In genomic region chrX:71532753-71533425, GRCh38 we compare ENCODE assay signal across 8 cellular contexts. TPM values are rescaled to one million over a fixed set of nuclear protein-coding genes. Genes with fewer than 3 reads are reported as not detected.
DNase-seq lines count a peak whose midpoint lies in the region; ATAC-seq and TF ChIP-seq lines count a peak whose summit lies in the region.

TSS of gene OGT (plus strand) at chrX:71533104. CDS start at chrX:71533300, 196 bp downstream.

- H3K36me3 ChIP-seq in SU-DHL-6 (ENCODE audit: low read length), result peaks cover 8% of the 10 kb centered on the region; the same call in 1 of the 2 replicates
- no peaks in the 10 kb centered on the region for H3K36me3 ChIP-seq in thoracic aorta

- peak within 1 kb of the TSS; percentile 93 for H3K27ac Mint-ChIP-seq in activated naive CD8-positive, alpha-beta T cell treated with anti-CD3 and anti-CD28 coated beads, Interleukin-2, amount 10 ng/mL, durations not matched to agents 7 days and 5 days
- H3K27ac Mint-ChIP-seq in osteocyte (ENCODE audit: unreplicated experiment), result peak within 1 kb of the TSS; percentile 90

- H4K20me1 ChIP-seq in SU-DHL-6 (ENCODE audit: low read depth, low read length), result peaks cover 20% of the 10 kb centered on the region

- peaks cover 18% of the 10 kb centered on the region for H3K4me1 Mint-ChIP-seq in activated naive CD8-positive, alpha-beta T cell treated with anti-CD3 and anti-CD28 coated beads, Interleukin-2, amount 10 ng/mL, durations not matched to agents 7 days and 5 days
- H3K4me1 Mint-ChIP-seq in osteocyte (ENCODE audit: unreplicated experiment), result peaks cover 28% of the 10 kb centered on the region

- ATAC-seq in HG02678 (IDR thresholded peaks at IDR 0.05; ENCODE audit: unreplicated experiment), result peak; percentile 85
- ATAC-seq in activated naive CD8-positive, alpha-beta T cell treated with anti-CD3 and anti-CD28 coated beads, Interleukin-2, amount 10 ng/mL, durations not matched to agents 7 days and 5 days (ENCODE audit: low read depth), result peak; percentile 79
- ATAC-seq in Right ventricle myocardium inferior, result peak; percentile 96
- peak; percentile 90 for ATAC-seq in thoracic aorta (ENCODE audit: insufficient number of reproducible peaks, low FRiP score, low read depth)

- H3K79me2 ChIP-seq in SU-DHL-6 (ENCODE audit: insufficient read depth, low read length), result peaks cover 50% of the 10 kb centered on the region

- DNase-seq in GM12864 (ENCODE audit: low read depth) (peak; percentile 98), NCI-H1417 (lab: John Stamatoyannopoulos, UW) (peak; percentile 92 to 97 (median 94)), Right ventricle myocardium inferior (ENCODE audit: missing footprints) (peak; percentile 97), osteocyte (ENCODE audit: extremely low spot score, unreplicated experiment) (peak; percentile 96), thoracic aorta (ENCODE audit: low spot score) (peak; percentile 73)
- peak; percentile 83 for DNase-seq in activated naive CD8-positive, alpha-beta T cell treated with anti-CD3 and anti-CD28 coated beads, Interleukin-2, amount 10 ng/mL, durations not matched to agents 7 days and 5 days

- H3K9me3 Mint-ChIP-seq in activated naive CD8-positive, alpha-beta T cell treated with anti-CD3 and anti-CD28 coated beads, Interleukin-2, amount 10 ng/mL, durations not matched to agents 7 days and 5 days, result no peaks in the 10 kb centered on the region
- peaks cover 6% of the 10 kb centered on the region for H3K9me3 Mint-ChIP-seq in osteocyte (ENCODE audit: unreplicated experiment)

- H3K4me3 Mint-ChIP-seq in activated naive CD8-positive, alpha-beta T cell treated with anti-CD3 and anti-CD28 coated beads, Interleukin-2, amount 10 ng/mL, durations not matched to agents 7 days and 5 days, result peak within 1 kb of the TSS; percentile 89
- H3K4me3 Mint-ChIP-seq in osteocyte (ENCODE audit: unreplicated experiment), result peak within 1 kb of the TSS; percentile 92

- no peaks in the 10 kb centered on the region for H3F3A ChIP-seq in SU-DHL-6 (ENCODE audit: insufficient read depth)

- H3K9ac ChIP-seq in SU-DHL-6 (ENCODE audit: low read length), result peak within 1 kb of the TSS; percentile 96

- H3K4me3 ChIP-seq in GM12864 (ENCODE audit: low read depth, low read length) (peak within 1 kb of the TSS; percentile 90), SU-DHL-6 (ENCODE audit: insufficient read depth, low read length, poor library complexity, severe bottlenecking) (peak within 1 kb of the TSS; percentile 70), thoracic aorta (peak within 1 kb of the TSS; percentile 93)

- peaks cover 20% of the 10 kb centered on the region for H3K36me3 Mint-ChIP-seq in activated naive CD8-positive, alpha-beta T cell treated with anti-CD3 and anti-CD28 coated beads, Interleukin-2, amount 10 ng/mL, durations not matched to agents 7 days and 5 days
- H3K36me3 Mint-ChIP-seq in osteocyte (ENCODE audit: unreplicated experiment), result no peaks in the 10 kb centered on the region

- peak within 1 kb of the TSS; percentile 81 for H3K27ac ChIP-seq in SU-DHL-6 (ENCODE audit: low read depth, low read length)
- H3K27ac ChIP-seq in thoracic aorta, result peak within 1 kb of the TSS; percentile 84 to 88

- H3K27me3 Mint-ChIP-seq in activated naive CD8-positive, alpha-beta T cell treated with anti-CD3 and anti-CD28 coated beads, Interleukin-2, amount 10 ng/mL, durations not matched to agents 7 days and 5 days, result no peaks in the 10 kb centered on the region
- H3K27me3 Mint-ChIP-seq in osteocyte (ENCODE audit: unreplicated experiment), result no peaks in the 10 kb centered on the region

- intact Hi-C loops in Right ventricle myocardium inferior (cut with DNase I), result loop anchor here (5.0 kb wide), 1 partner anchor 41 kb away; no protein-coding TSS in a partner anchor

- no peaks in the 10 kb centered on the region for H3K9me3 ChIP-seq in SU-DHL-6 (ENCODE audit: insufficient read depth, low read length)
- no peaks in the 10 kb centered on the region for H3K9me3 ChIP-seq in thoracic aorta

- H3K4me2 ChIP-seq in SU-DHL-6 (ENCODE audit: low read depth, low read length, poor library complexity, severe bottlenecking), result peak within 1 kb of the TSS; percentile 97

- H3K4me1 ChIP-seq in thoracic aorta (ENCODE audit: control insufficient read depth in 1 of 2, low read depth in 2 of 2), result peaks cover 0 to 17% of the 10 kb centered on the region in 2 donors

- H3K9me2 ChIP-seq in SU-DHL-6 (replicated peaks; ENCODE audit: insufficient read depth, low read length), result no peaks in the 10 kb centered on the region

- TF ChIP-seq CTCF in GM12864 (IDR thresholded peaks at IDR 0.05; ENCODE audit: low read depth, low read length, missing control alignments) (no peak), SU-DHL-6 (IDR thresholded peaks at IDR 0.05; ENCODE audit: insufficient read depth, low read length, poor library complexity, severe bottlenecking) (no peak), osteocyte (IDR thresholded peaks at IDR 0.05) (no peak), thoracic aorta (IDR thresholded peaks at IDR 0.05) (no peak)

- H3K27me3 ChIP-seq in SU-DHL-6 (ENCODE audit: low read length) (no peaks in the 10 kb centered on the region), thoracic aorta (replicated peaks; ENCODE audit: insufficient read depth) (no peaks in the 10 kb centered on the region)

- POLR2A ChIA-PET in activated naive CD8-positive, alpha-beta T cell treated with anti-CD3 and anti-CD28 coated beads, Interleukin-2, amount 10 ng/mL, durations not matched to agents 7 days and 5 days (lab: Charles Lee), result interaction anchor here (0.7 to 5.2 kb wide), 16 partner anchors 11 to 335 kb away, joined by 3 to 45 read pairs (median 6); partner anchors contain the start of genes CXCR3, NONO, TAF1 and ZMYM3

- peak within 1 kb of the TSS; percentile 62 for H2AFZ ChIP-seq in SU-DHL-6 (ENCODE audit: low read depth, low read length, severe bottlenecking)

RNA-seq across cellular contexts. Expression of gene OGT, which starts in this region (rescaled TPM):
- 100 to 1,000 TPM; 487 to 498 TPM for total RNA-seq in activated naive CD8-positive, alpha-beta T cell treated with anti-CD3 and anti-CD28 coated beads, Interleukin-2, amount 10 ng/mL, durations not matched to agents 7 days and 5 days
- total RNA-seq in Right ventricle myocardium inferior (78.6 TPM), osteocyte (210 and 238 TPM in 2 replicates), thoracic aorta (100 to 1,000 TPM; 196 to 258 TPM)

Comparison
In these comparisons a context has a peak if more than half of its experiments do, and no peak if none do; other contexts are left out.
1. Peak in every context shown above with its lines: DNase-seq, ATAC-seq, H3K4me3 ChIP-seq and H3K27ac ChIP-seq.